27 cellular contexts compared by ENCODE assay signal in genomic region chr2:190110131-190110530, GRCh38. TPM values are rescaled to one million over a fixed set of nuclear protein-coding genes. Genes with fewer than 3 reads are reported as not detected.
A peak's percentile ranks its signal among the peaks of the same experiment; 100 is the strongest.
DNase-seq lines count a peak whose midpoint lies in the region; ATAC-seq, FAIRE-seq and TF ChIP-seq lines count a peak whose summit lies in the region.
"Had no signal": no experiment of that assay in that cellular context is flagged by ENCODE, and none has a peak within 500 bp of the region (broad histone marks: within the 10 kb centered on the region; RNA-seq: fewer than 3 reads in every experiment).

No MANE protein-coding gene starts in this region.

- H3K36me3 ChIP-seq in brain microvascular endothelial cell (replicated peaks) (no peaks in the 10 kb centered on the region), gastrocnemius medialis (no peaks in the 10 kb centered on the region), lower lobe of right lung (no peaks in the 10 kb centered on the region)
- H3K36me3 ChIP-seq: neutrophil, Peyer's patch, SJCRH30 had no signal

- H3K9me3 Mint-ChIP-seq in stimulated activated naive CD8-positive, alpha-beta T cell treated with anti-CD3 and anti-CD28 coated beads, Interleukin-15, amount 100 ng/mL, for 72 hours: no peaks in the 10 kb centered on the region
- H3K9me3 Mint-ChIP-seq: activated CD4-positive, alpha-beta T cell treated with anti-CD3 and anti-CD28 coated beads, Interleukin-2, amount 10 ng/mL, durations not matched to agents 7 days and 5 days had no signal

- peaks cover 9% of the 10 kb centered on the region for H3K27me3 Mint-ChIP-seq in stimulated activated naive CD8-positive, alpha-beta T cell treated with anti-CD3 and anti-CD28 coated beads, Interleukin-15, amount 100 ng/mL, for 72 hours

- H3K27ac ChIP-seq in brain microvascular endothelial cell (peak overlapping the region; percentile 60), gastrocnemius medialis (peak overlapping the region; percentile 26 to 47 (median 34)), lower lobe of right lung (no peak overlapping the region)
- H3K27ac ChIP-seq: C4-2B, coronary artery, foreskin keratinocyte, neutrophil, Peyer's patch, SJCRH30, VCaP had no signal

- H3K4me1 Mint-ChIP-seq in stimulated activated naive CD8-positive, alpha-beta T cell treated with anti-CD3 and anti-CD28 coated beads, Interleukin-15, amount 100 ng/mL, for 72 hours: no peaks in the 10 kb centered on the region
- H3K4me1 Mint-ChIP-seq: activated CD4-positive, alpha-beta T cell treated with anti-CD3 and anti-CD28 coated beads, Interleukin-2, amount 10 ng/mL, durations not matched to agents 7 days and 5 days; activated CD8-positive, alpha-beta memory T cell treated with anti-CD3 and anti-CD28 coated beads, Interleukin-2, amount 10 ng/mL, durations not matched to agents 7 days and 5 days; T-helper 17 cell had no signal

- H3K4me3 ChIP-seq in brain microvascular endothelial cell (ENCODE audit: low read depth, low read length) (no peak overlapping the region), fibroblast of the aortic adventitia (ENCODE audit: low read depth, low read length) (no peak overlapping the region), gastrocnemius medialis (no peak overlapping the region), lower lobe of right lung (no peak overlapping the region)
- H3K4me3 ChIP-seq: coronary artery, lung, Peyer's patch, SJCRH30 had no signal

- DNase-seq in H54 (ENCODE audit: insufficient read length, low spot score): peak; percentile 6
- peak; percentile 59 for DNase-seq in brain microvascular endothelial cell
- peak; percentile 87 for DNase-seq in fibroblast of the aortic adventitia (ENCODE audit: low read depth)
- DNase-seq in gastrocnemius medialis: no peak
- DNase-seq in UCSD-AML1 (lab: John Stamatoyannopoulos, UW; ENCODE audit: unreplicated experiment): no peak
- no peak for DNase-seq in stimulated activated naive CD8-positive, alpha-beta T cell treated with anti-CD3 and anti-CD28 coated beads, Interleukin-15, amount 100 ng/mL, for 72 hours
- no peak for DNase-seq in lower lobe of right lung
- no peak for DNase-seq in GM13977 (ENCODE audit: low spot score)
- DNase-seq: activated CD4-positive, alpha-beta T cell treated with anti-CD3 and anti-CD28 coated beads, Interleukin-2, amount 10 ng/mL, durations not matched to agents 7 days and 5 days; activated CD8-positive, alpha-beta memory T cell treated with anti-CD3 and anti-CD28 coated beads, Interleukin-2, amount 10 ng/mL, durations not matched to agents 7 days and 5 days; activated naive CD4-positive, alpha-beta T cell treated with anti-CD3 and anti-CD28 coated beads, Interleukin-2, amount 50 U/mL, for 16 hours; foreskin keratinocyte; islet precursor cell; Kasumi-1; NCI-H1092 treated with DMSO at 0.1 percent for 48 hours; NCI-H2107; NCI-H510A; NK-92 treated with Interleukin-12 subunit alpha and Interleukin-12 subunit beta, amount 100 ng/mL, for 24 hours; Peyer's patch; SJCRH30; T-helper 17 cell had no signal

- TF ChIP-seq POLR2A in H54 (IDR thresholded peaks at IDR 0.05; ENCODE audit: low read depth, low read length): no peak
- no peak for TF ChIP-seq POLR2A in gastrocnemius medialis (IDR thresholded peaks at IDR 0.05)

- H3K4me3 Mint-ChIP-seq in stimulated activated naive CD8-positive, alpha-beta T cell treated with anti-CD3 and anti-CD28 coated beads, Interleukin-15, amount 100 ng/mL, for 72 hours: no peak overlapping the region
- H3K4me3 Mint-ChIP-seq: activated CD4-positive, alpha-beta T cell treated with anti-CD3 and anti-CD28 coated beads, Interleukin-2, amount 10 ng/mL, durations not matched to agents 7 days and 5 days; activated CD8-positive, alpha-beta memory T cell treated with anti-CD3 and anti-CD28 coated beads, Interleukin-2, amount 10 ng/mL, durations not matched to agents 7 days and 5 days; T-helper 17 cell had no signal

- intact Hi-C loops in gastrocnemius medialis (cut with DNase I; ENCODE audit: low total_unique reads): no loop called here
- intact Hi-C loops in lower lobe of right lung (cut with DNase I): no loop called here

- FAIRE-seq in H54 (lab: Jason Lieb, UNC): peak; percentile 90

- in situ Hi-C loops in brain microvascular endothelial cell (cut with HindIII; ENCODE audit: low pct_ligation_motif_present, low sequenced_read_pairs) (no loop called here), gastrocnemius medialis (cut with MboI; ENCODE audit: low sequenced_read_pairs in 4 of 4) (no loop called here), GM13977 (cut with MboI; ENCODE audit: low pct_unique_long_range_greater_than_20kb, low sequenced_read_pairs, unreplicated experiment) (no loop called here)

- H3K27me3 ChIP-seq in brain microvascular endothelial cell (replicated peaks) (no peaks in the 10 kb centered on the region), gastrocnemius medialis (no peaks in the 10 kb centered on the region), lower lobe of right lung (ENCODE audit: low read depth) (no peaks in the 10 kb centered on the region)
- H3K27me3 ChIP-seq: foreskin keratinocyte, neutrophil, Peyer's patch, SJCRH30 had no signal

- H3K4me1 ChIP-seq in gastrocnemius medialis (peaks cover 24 to 28% of the 10 kb centered on the region in 2 donors), lower lobe of right lung (no peaks in the 10 kb centered on the region)
- H3K4me1 ChIP-seq: foreskin keratinocyte, Peyer's patch, SJCRH30 had no signal

- H3K9me3 ChIP-seq in gastrocnemius medialis: no peaks in the 10 kb centered on the region
- H3K9me3 ChIP-seq in lower lobe of right lung: no peaks in the 10 kb centered on the region
- H3K9me3 ChIP-seq: neutrophil, Peyer's patch, SJCRH30 had no signal

- ATAC-seq in gastrocnemius medialis (no peak), lower lobe of right lung (no peak)
- no peak for ATAC-seq in stimulated activated naive CD8-positive, alpha-beta T cell treated with anti-CD3 and anti-CD28 coated beads, Interleukin-15, amount 100 ng/mL, for 72 hours
- ATAC-seq: activated CD8-positive, alpha-beta memory T cell treated with anti-CD3 and anti-CD28 coated beads, Interleukin-2, amount 10 ng/mL, durations not matched to agents 7 days and 5 days; foreskin keratinocyte; T-helper 17 cell had no signal

- no peak overlapping the region for H3K27ac Mint-ChIP-seq in stimulated activated naive CD8-positive, alpha-beta T cell treated with anti-CD3 and anti-CD28 coated beads, Interleukin-15, amount 100 ng/mL, for 72 hours
- H3K27ac Mint-ChIP-seq: activated CD4-positive, alpha-beta T cell treated with anti-CD3 and anti-CD28 coated beads, Interleukin-2, amount 10 ng/mL, durations not matched to agents 7 days and 5 days; activated CD8-positive, alpha-beta memory T cell treated with anti-CD3 and anti-CD28 coated beads, Interleukin-2, amount 10 ng/mL, durations not matched to agents 7 days and 5 days; T-helper 17 cell had no signal

- TF ChIP-seq CTCF in brain microvascular endothelial cell (IDR thresholded peaks at IDR 0.05; ENCODE audit: low read depth, low read length, missing control alignments) (no peak), fibroblast of the aortic adventitia (IDR thresholded peaks at IDR 0.05; ENCODE audit: insufficient read depth, low read length) (no peak), gastrocnemius medialis (IDR thresholded peaks at IDR 0.05 in 4 of 5, conservative IDR thresholded peaks at IDR 0.05 in 1 of 5) (no peak), lower lobe of right lung (IDR thresholded peaks at IDR 0.05) (no peak), GM13977 (IDR thresholded peaks at IDR 0.05; ENCODE audit: extremely low read depth, insufficient read depth, missing control alignments) (no peak)

RNA-seq across cellular contexts. Expression of gene MSTN, which starts 47.6 kb away (rescaled TPM):
- total RNA-seq in fibroblast of the aortic adventitia (ENCODE audit: low replicate concordance): 0.08 and 0.18 TPM in 2 replicates
- total RNA-seq in gastrocnemius medialis: 1 to 10 TPM in 3 of 4 donors, under 1 TPM in 1; 0.11 to 6.2 (median 1.2) TPM
- total RNA-seq in lower lobe of right lung: 0.18 TPM
- total RNA-seq: activated CD4-positive, alpha-beta T cell treated with anti-CD3 and anti-CD28 coated beads, Interleukin-2, amount 10 ng/mL, durations not matched to agents 7 days and 5 days; activated CD8-positive, alpha-beta memory T cell treated with anti-CD3 and anti-CD28 coated beads, Interleukin-2, amount 10 ng/mL, durations not matched to agents 7 days and 5 days; Daoy; foreskin keratinocyte had no signal

Comparison
In these comparisons a context has a peak if more than half of its experiments do, and no peak if none do; other contexts are left out.
1. DNase-seq: peak in H54 (single experiment), brain microvascular endothelial cell (single experiment) and fibroblast of the aortic adventitia (single experiment); none in gastrocnemius medialis (0 of 2), UCSD-AML1 (single experiment), stimulated activated naive CD8-positive, alpha-beta T cell treated with anti-CD3 and anti-CD28 coated beads, Interleukin-15, amount 100 ng/mL, for 72 hours (0 of 2), lower lobe of right lung (single experiment) and GM13977 (single experiment).